ENCODE assay signal across 30 cellular contexts in the genomic region with DNA sequence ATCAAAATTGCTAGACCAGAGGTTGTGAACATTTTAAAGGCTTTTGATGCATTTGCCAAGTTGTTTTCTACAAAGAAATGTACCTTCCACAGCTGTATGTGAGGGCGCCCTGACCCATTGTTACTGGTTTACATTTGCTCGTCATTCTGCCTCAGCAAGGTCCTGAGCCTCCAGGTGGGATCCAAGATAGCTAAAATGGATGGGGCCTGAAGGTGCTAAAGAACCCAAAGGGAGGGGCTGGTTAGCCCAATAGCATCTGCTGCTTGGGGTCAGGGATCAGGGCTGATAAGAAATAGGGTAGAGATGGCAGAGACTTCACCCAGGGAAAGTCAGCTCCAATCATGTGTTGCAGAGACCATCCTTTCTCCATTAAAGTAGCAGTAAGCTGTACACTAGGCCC. TPM values are rescaled to one million over a fixed set of nuclear protein-coding genes. Genes with fewer than 3 reads are reported as not detected.
"Had no signal": no experiment of that assay in that cellular context is flagged by ENCODE, and none has a peak within 500 bp of the region (broad histone marks: within the 10 kb centered on the region; RNA-seq: fewer than 3 reads in every experiment).

No MANE protein-coding gene starts in this region.

- DNase-seq: activated CD4-positive, alpha-beta memory T cell treated with anti-CD3 and anti-CD28 coated beads, Interleukin-2, amount 10 ng/mL, durations not matched to agents 7 days and 5 days; activated CD4-positive, alpha-beta T cell treated with anti-CD3 and anti-CD28 coated beads for 36 hours; activated CD4-positive, alpha-beta T cell treated with anti-CD3 and anti-CD28 coated beads, Interleukin-2, amount 50 U/mL, for 1 hour; activated CD4-positive, CD25-positive, alpha-beta regulatory T cell; activated naive CD8-positive, alpha-beta T cell treated with anti-CD3 and anti-CD28 coated beads, Interleukin-2, amount 50 U/mL, for 24 hours; activated T-cell treated with anti-CD3 and anti-CD28 coated beads for 4 hours; amniotic stem cell; body of pancreas; MM.1S; NCI-H1105; NCI-H1436; NCI-H1694 treated with DMSO at 0.1 percent for 48 hours; NCI-H2029 treated with DMSO at 0.1 percent for 48 hours; NCI-H510A treated with DMSO at 0.1 percent for 48 hours; NCI-H69; NK-92 treated with Interleukin-12 subunit alpha and Interleukin-12 subunit beta, amount 100 ng/mL, for 24 hours; OCI-M1; Right ventricle myocardium superior; RPMI8226; SJCRH30; SK-N-SH; T-helper 1 cell had no signal

- ATAC-seq: activated CD4-positive, alpha-beta T cell treated with anti-CD3 and anti-CD28 coated beads for 36 hours; activated naive CD4-positive, alpha-beta T cell treated with anti-CD3 and anti-CD28 coated beads, Interleukin-2, amount 50 U/mL, for 72 hours; activated naive CD8-positive, alpha-beta T cell treated with anti-CD3 and anti-CD28 coated beads, Interleukin-2, amount 50 U/mL, for 24 hours; activated T-helper 17 cell treated with anti-CD3 and anti-CD28 coated beads, Interleukin-2, amount 50 U/mL, for 72 hours; body of pancreas; Panc1 had no signal

- H3K27ac Mint-ChIP-seq: activated CD4-positive, alpha-beta memory T cell treated with anti-CD3 and anti-CD28 coated beads, Interleukin-2, amount 10 ng/mL, durations not matched to agents 7 days and 5 days; activated CD4-positive, alpha-beta T cell treated with anti-CD3 and anti-CD28 coated beads for 36 hours; activated naive CD4-positive, alpha-beta T cell treated with anti-CD3 and anti-CD28 coated beads, Interleukin-2, amount 50 U/mL, for 72 hours; activated naive CD8-positive, alpha-beta T cell treated with anti-CD3 and anti-CD28 coated beads, Interleukin-2, amount 50 U/mL, for 24 hours; activated T-helper 17 cell treated with anti-CD3 and anti-CD28 coated beads, Interleukin-2, amount 50 U/mL, for 72 hours had no signal

- H3K4me1 ChIP-seq: body of pancreas had no signal

- H3K9me3 ChIP-seq: ascending aorta, body of pancreas, SJCRH30, SK-N-SH had no signal

- H3K9ac ChIP-seq: SK-N-SH had no signal

- H3K4me3 ChIP-seq: ascending aorta, body of pancreas, SJCRH30 had no signal

- H3K4me2 ChIP-seq: SK-N-SH had no signal

- H3K36me3 Mint-ChIP-seq: activated naive CD4-positive, alpha-beta T cell treated with anti-CD3 and anti-CD28 coated beads, Interleukin-2, amount 50 U/mL, for 72 hours had no signal

- H3K27me3 ChIP-seq: ascending aorta, body of pancreas, SJCRH30 had no signal

- H3K4me1 Mint-ChIP-seq: activated CD4-positive, alpha-beta memory T cell treated with anti-CD3 and anti-CD28 coated beads, Interleukin-2, amount 10 ng/mL, durations not matched to agents 7 days and 5 days; activated CD4-positive, alpha-beta T cell treated with anti-CD3 and anti-CD28 coated beads for 36 hours; activated T-helper 17 cell treated with anti-CD3 and anti-CD28 coated beads, Interleukin-2, amount 50 U/mL, for 72 hours; central memory CD8-positive, alpha-beta T cell had no signal

- H3K4me3 Mint-ChIP-seq: activated CD4-positive, alpha-beta memory T cell treated with anti-CD3 and anti-CD28 coated beads, Interleukin-2, amount 10 ng/mL, durations not matched to agents 7 days and 5 days; activated CD4-positive, alpha-beta T cell treated with anti-CD3 and anti-CD28 coated beads for 36 hours; activated naive CD8-positive, alpha-beta T cell treated with anti-CD3 and anti-CD28 coated beads, Interleukin-2, amount 50 U/mL, for 24 hours; activated T-helper 17 cell treated with anti-CD3 and anti-CD28 coated beads, Interleukin-2, amount 50 U/mL, for 72 hours; central memory CD8-positive, alpha-beta T cell had no signal

- H3K9me3 Mint-ChIP-seq: activated CD4-positive, alpha-beta memory T cell treated with anti-CD3 and anti-CD28 coated beads, Interleukin-2, amount 10 ng/mL, durations not matched to agents 7 days and 5 days; activated naive CD4-positive, alpha-beta T cell treated with anti-CD3 and anti-CD28 coated beads, Interleukin-2, amount 50 U/mL, for 72 hours; activated naive CD8-positive, alpha-beta T cell treated with anti-CD3 and anti-CD28 coated beads, Interleukin-2, amount 50 U/mL, for 24 hours; activated T-helper 17 cell treated with anti-CD3 and anti-CD28 coated beads, Interleukin-2, amount 50 U/mL, for 72 hours; central memory CD8-positive, alpha-beta T cell had no signal

- H3K27ac ChIP-seq: ascending aorta, body of pancreas, SJCRH30, VCaP had no signal

- H3K36me3 ChIP-seq: ascending aorta, SJCRH30 had no signal

RNA-seq across cellular contexts. Expression of gene GALNT16, which starts 43.1 kb away (rescaled TPM):
- total RNA-seq: activated CD4-positive, alpha-beta memory T cell treated with anti-CD3 and anti-CD28 coated beads, Interleukin-2, amount 10 ng/mL, durations not matched to agents 7 days and 5 days; bronchial epithelial cell; T-helper 2 cell treated with Interferon-gamma antibody and Interleukin-4, amounts not matched to agents 100 ng/mL and 5 ng/mL, for 36 hours had no signal
